ENCODE assay signal across 13 cellular contexts in genomic region chr12:10362325-10362724, GRCh38. TPM values are rescaled to one million over a fixed set of nuclear protein-coding genes. Genes with fewer than 3 reads are reported as not detected.
DNase-seq lines count a peak whose midpoint lies in the region; ATAC-seq and TF ChIP-seq lines count a peak whose summit lies in the region.
"Had no signal": no experiment of that assay in that cellular context is flagged by ENCODE, and none has a peak within 500 bp of the region (broad histone marks: within the 10 kb centered on the region; RNA-seq: fewer than 3 reads in every experiment).

No MANE protein-coding gene starts in this region.

- CTCF ChIA-PET in activated CD4-positive, alpha-beta memory T cell treated with anti-CD3 and anti-CD28 coated beads, Interleukin-2, amount 10 ng/mL, durations not matched to agents 7 days and 5 days (lab: Charles Lee), result interaction anchor here (0.7 kb wide), 1 partner anchor 303 kb away, joined by 3 read pairs; no protein-coding TSS in a partner anchor

- peaks cover 29% of the 10 kb centered on the region for H3K27me3 Mint-ChIP-seq in activated CD4-positive, alpha-beta memory T cell treated with anti-CD3 and anti-CD28 coated beads, Interleukin-2, amount 10 ng/mL, durations not matched to agents 7 days and 5 days

- POLR2A ChIA-PET in activated CD4-positive, alpha-beta memory T cell treated with anti-CD3 and anti-CD28 coated beads, Interleukin-2, amount 10 ng/mL, durations not matched to agents 7 days and 5 days (lab: Charles Lee), result no interaction called here

- H3K9me2 ChIP-seq in Loucy (replicated peaks; ENCODE audit: low read depth, low read length), result no peaks in the 10 kb centered on the region
- no peaks in the 10 kb centered on the region for H3K9me2 ChIP-seq in Karpas-422 (replicated peaks; ENCODE audit: insufficient read depth, low read length)

- H3K4me1 ChIP-seq in BLaER1 treated with 17β-estradiol and CSF1 and Interleukin-3, amounts not matched to agents 10 nM and 100 nM, result peaks cover 39 to 56% (median 48%) of the 10 kb centered on the region in 10 experiments
- peaks cover 55% of the 10 kb centered on the region for H3K4me1 ChIP-seq in Loucy (ENCODE audit: insufficient read depth, low read length, poor library complexity, severe bottlenecking)
- peaks cover 32 to 39% of the 10 kb centered on the region in 2 experiments for H3K4me1 ChIP-seq in neutrophil (ENCODE audit: control insufficient read depth in 1 of 2, insufficient read depth in 1 of 2, low read depth in 1 of 2, low read length in 1 of 2)
- peaks cover 15% of the 10 kb centered on the region for H3K4me1 ChIP-seq in mucosa of descending colon (ENCODE audit: low read depth)
- H3K4me1 ChIP-seq in Karpas-422 (ENCODE audit: low read length), result peaks cover 19% of the 10 kb centered on the region

- no peak overlapping the region for H3K9ac ChIP-seq in BLaER1 treated with 17β-estradiol and CSF1 and Interleukin-3, amounts not matched to agents 10 nM and 100 nM
- H3K9ac ChIP-seq in Loucy (ENCODE audit: low read depth, low read length, poor library complexity, severe bottlenecking), result peak overlapping the region; percentile 89
- no peak overlapping the region for H3K9ac ChIP-seq in Karpas-422 (ENCODE audit: low read length)

- no peaks in the 10 kb centered on the region for H3K36me3 Mint-ChIP-seq in activated CD4-positive, alpha-beta memory T cell treated with anti-CD3 and anti-CD28 coated beads, Interleukin-2, amount 10 ng/mL, durations not matched to agents 7 days and 5 days (ENCODE audit: low read depth)

- no peak overlapping the region for H2AFZ ChIP-seq in Loucy (ENCODE audit: low read length)
- H2AFZ ChIP-seq in Karpas-422 (ENCODE audit: low read length), result no peak overlapping the region

- H4K20me1 ChIP-seq in BLaER1 treated with 17β-estradiol and CSF1 and Interleukin-3, amounts not matched to agents 10 nM and 100 nM, result no peaks in the 10 kb centered on the region
- H4K20me1 ChIP-seq in Loucy (ENCODE audit: insufficient read depth, low read length, poor library complexity, severe bottlenecking) (no peaks in the 10 kb centered on the region), Karpas-422 (ENCODE audit: insufficient read depth, low read depth, low read length) (no peaks in the 10 kb centered on the region)

- H3F3A ChIP-seq in Loucy (ENCODE audit: low read depth), result no peaks in the 10 kb centered on the region

- H3K4me1 Mint-ChIP-seq in activated CD4-positive, alpha-beta memory T cell treated with anti-CD3 and anti-CD28 coated beads, Interleukin-2, amount 10 ng/mL, durations not matched to agents 7 days and 5 days, result no peaks in the 10 kb centered on the region
- H3K4me1 Mint-ChIP-seq: activated T-helper 17 cell treated with anti-CD3 and anti-CD28 coated beads, Interleukin-2, amount 50 U/mL, for 72 hours had no signal

- peak overlapping the region in 4 of 11 experiments; percentile 11 to 90 (median 86); a peak in 3 of 22 replicates for H3K27ac ChIP-seq in BLaER1 treated with 17β-estradiol and CSF1 and Interleukin-3, amounts not matched to agents 10 nM and 100 nM
- H3K27ac ChIP-seq in dorsolateral prefrontal cortex (peak overlapping the region in 48 of 59 donors; percentile 10 to 100 (median 99)), neutrophil (peak overlapping the region; percentile 54), Karpas-422 (ENCODE audit: low read length) (no peak overlapping the region)
- H3K27ac ChIP-seq: WERI-Rb-1 had no signal

- H3K27ac Mint-ChIP-seq in activated CD4-positive, alpha-beta memory T cell treated with anti-CD3 and anti-CD28 coated beads, Interleukin-2, amount 10 ng/mL, durations not matched to agents 7 days and 5 days, result no peak overlapping the region
- H3K27ac Mint-ChIP-seq: activated T-helper 17 cell treated with anti-CD3 and anti-CD28 coated beads, Interleukin-2, amount 50 U/mL, for 72 hours had no signal

- DNase-seq in dorsolateral prefrontal cortex (no peak), mucosa of descending colon (no peak), Karpas-422 (no peak), SKM-1 treated with dmso at 0.1 percent for 144 hours (lab: John Stamatoyannopoulos, UW; ENCODE audit: unreplicated experiment) (no peak)
- no peak for DNase-seq in activated CD4-positive, alpha-beta memory T cell treated with anti-CD3 and anti-CD28 coated beads, Interleukin-2, amount 10 ng/mL, durations not matched to agents 7 days and 5 days
- DNase-seq: foreskin melanocyte, NCI-H1930, WERI-Rb-1 had no signal

- intact Hi-C loops in dorsolateral prefrontal cortex (cut with DNase I) (loop anchor here (5.0 to 10.0 kb wide), 2 partner anchors 135 to 148 kb away; partner anchors contain the start of gene GABARAPL1 (in 2 of the 2)), mucosa of descending colon (cut with DNase I, micrococcal nuclease) (no loop called here)

- H3K27me3 ChIP-seq in BLaER1 treated with 17β-estradiol and CSF1 and Interleukin-3, amounts not matched to agents 10 nM and 100 nM, result no peaks in the 10 kb centered on the region
- no peaks in the 10 kb centered on the region for H3K27me3 ChIP-seq in Loucy (ENCODE audit: insufficient read depth, low read length, poor library complexity, severe bottlenecking)
- peaks cover 0 to 3% (median 0%) of the 10 kb centered on the region in 45 donors for H3K27me3 ChIP-seq in dorsolateral prefrontal cortex
- no peaks in the 10 kb centered on the region for H3K27me3 ChIP-seq in neutrophil
- no peaks in the 10 kb centered on the region for H3K27me3 ChIP-seq in Karpas-422 (ENCODE audit: low read length)

- H3K4me2 ChIP-seq in BLaER1 treated with 17β-estradiol and CSF1 and Interleukin-3, amounts not matched to agents 10 nM and 100 nM, result peak overlapping the region in 10 of 11 experiments; percentile 84 to 98 (median 94); a peak in 18 of 22 replicates
- peak overlapping the region; percentile 73 for H3K4me2 ChIP-seq in Loucy (ENCODE audit: low read depth, low read length, poor library complexity, severe bottlenecking)
- no peak overlapping the region for H3K4me2 ChIP-seq in Karpas-422 (ENCODE audit: low read depth, low read length, poor library complexity, severe bottlenecking)

- H3K79me2 ChIP-seq in Loucy (ENCODE audit: insufficient read depth, low read length) (no peaks in the 10 kb centered on the region), Karpas-422 (ENCODE audit: low read length) (no peaks in the 10 kb centered on the region)

- no peak for TF ChIP-seq CTCF in Loucy (conservative IDR thresholded peaks at IDR 0.05; ENCODE audit: low read length)
- TF ChIP-seq CTCF in dorsolateral prefrontal cortex (IDR thresholded peaks at IDR 0.05 in 54 of 56, conservative IDR thresholded peaks at IDR 0.05 in 2 of 56; ENCODE audit: low read depth in 1 of 56, partially characterized antibody in 56 of 56), result no peak
- no peak for TF ChIP-seq CTCF in neutrophil (IDR thresholded peaks at IDR 0.05)
- no peak for TF ChIP-seq CTCF in mucosa of descending colon (IDR thresholded peaks at IDR 0.05)

- peaks cover 0 to 13% (median 8%) of the 10 kb centered on the region in 11 experiments; a peak in 20 of 22 replicates for H3K9me3 ChIP-seq in BLaER1 treated with 17β-estradiol and CSF1 and Interleukin-3, amounts not matched to agents 10 nM and 100 nM (replicated peaks in 1 of 11)
- H3K9me3 ChIP-seq in Loucy (ENCODE audit: insufficient read depth, low read depth, low read length) (no peaks in the 10 kb centered on the region), neutrophil (no peaks in the 10 kb centered on the region), mucosa of descending colon (no peaks in the 10 kb centered on the region), Karpas-422 (ENCODE audit: low read length) (no peaks in the 10 kb centered on the region)

- H3K4me3 Mint-ChIP-seq in activated CD4-positive, alpha-beta memory T cell treated with anti-CD3 and anti-CD28 coated beads, Interleukin-2, amount 10 ng/mL, durations not matched to agents 7 days and 5 days, result no peak overlapping the region
- H3K4me3 Mint-ChIP-seq: activated T-helper 17 cell treated with anti-CD3 and anti-CD28 coated beads, Interleukin-2, amount 50 U/mL, for 72 hours had no signal

- H3K4me3 ChIP-seq in BLaER1 treated with 17β-estradiol and CSF1 and Interleukin-3, amounts not matched to agents 10 nM and 100 nM, result no peak overlapping the region
- peak overlapping the region; percentile 86 for H3K4me3 ChIP-seq in Loucy (ENCODE audit: low read length, poor library complexity, severe bottlenecking)
- H3K4me3 ChIP-seq in dorsolateral prefrontal cortex, result peak overlapping the region in 2 of 59 donors; percentile 75 to 82
- H3K4me3 ChIP-seq in neutrophil (ENCODE audit: low read depth in 1 of 2, low read length in 1 of 2), result no peak overlapping the region
- H3K4me3 ChIP-seq in mucosa of descending colon, result no peak overlapping the region
- H3K4me3 ChIP-seq in Karpas-422 (ENCODE audit: low read length), result no peak overlapping the region
- H3K4me3 ChIP-seq: lung had no signal

- H3K36me3 ChIP-seq in BLaER1 treated with 17β-estradiol and CSF1 and Interleukin-3, amounts not matched to agents 10 nM and 100 nM, result no peaks in the 10 kb centered on the region
- H3K36me3 ChIP-seq in Loucy (ENCODE audit: insufficient read depth, low read length), result no peaks in the 10 kb centered on the region
- no peaks in the 10 kb centered on the region for H3K36me3 ChIP-seq in neutrophil
- H3K36me3 ChIP-seq in mucosa of descending colon (ENCODE audit: low read depth), result no peaks in the 10 kb centered on the region
- no peaks in the 10 kb centered on the region for H3K36me3 ChIP-seq in Karpas-422 (ENCODE audit: insufficient read depth, low read length)
- H3K36me3 ChIP-seq: WERI-Rb-1 had no signal

- ATAC-seq in mucosa of descending colon, result no peak
- ATAC-seq: activated T-helper 17 cell treated with anti-CD3 and anti-CD28 coated beads, Interleukin-2, amount 50 U/mL, for 72 hours had no signal

- H3K9me3 Mint-ChIP-seq in activated CD4-positive, alpha-beta memory T cell treated with anti-CD3 and anti-CD28 coated beads, Interleukin-2, amount 10 ng/mL, durations not matched to agents 7 days and 5 days, result no peaks in the 10 kb centered on the region
- H3K9me3 Mint-ChIP-seq: activated T-helper 17 cell treated with anti-CD3 and anti-CD28 coated beads, Interleukin-2, amount 50 U/mL, for 72 hours had no signal

RNA-seq across cellular contexts. Expression of gene KLRK1, which starts 27.5 kb away (rescaled TPM):
- total RNA-seq in dorsolateral prefrontal cortex (1 to 10 TPM in 41 of 120 experiments, under 1 TPM in 61, not detected in 18; 0.26 to 2.9 (median 0.90) TPM), mucosa of descending colon (1 to 10 TPM; 3.9 to 4.5 (median 4.4) TPM)
- under 1 TPM; 0.43 to 0.93 TPM for total RNA-seq in activated CD4-positive, alpha-beta memory T cell treated with anti-CD3 and anti-CD28 coated beads, Interleukin-2, amount 10 ng/mL, durations not matched to agents 7 days and 5 days
- total RNA-seq in Karpas-422 (2014; rRNA removed; shearing (Covaris generic); ENCODE audit: low replicate concordance), result not detected in 2 replicates

RNA-seq across cellular contexts. Expression of gene KLRC4, which starts 47.2 kb away (rescaled TPM):
- total RNA-seq in dorsolateral prefrontal cortex (1 to 10 TPM in 85 of 120 experiments, under 1 TPM in 19, not detected in 16; 0.48 to 6.1 (median 1.6) TPM), mucosa of descending colon (1 to 10 TPM in 2 of 3 donors, under 1 TPM in 1; 0.72 to 1.7 (median 1.4) TPM)
- not detected for total RNA-seq in activated CD4-positive, alpha-beta memory T cell treated with anti-CD3 and anti-CD28 coated beads, Interleukin-2, amount 10 ng/mL, durations not matched to agents 7 days and 5 days
- not detected in 2 replicates for total RNA-seq in Karpas-422 (2014; rRNA removed; shearing (Covaris generic); ENCODE audit: low replicate concordance)
- total RNA-seq: activated T-helper 17 cell treated with anti-CD3 and anti-CD28 coated beads, Interleukin-2, amount 50 U/mL, for 72 hours had no signal

RNA-seq across cellular contexts. Expression of gene KLRD1, which starts 54.7 kb away (rescaled TPM):
- total RNA-seq in dorsolateral prefrontal cortex, result 1 to 10 TPM in 106 of 120 experiments, under 1 TPM in 14; 0.42 to 8.8 (median 1.9) TPM
- 1 to 10 TPM; 2.3 to 3.7 (median 3.6) TPM for total RNA-seq in mucosa of descending colon
- 1 to 10 TPM in 1 of 2 experiments, under 1 TPM in 1; 0.65 to 1.1 TPM for total RNA-seq in activated CD4-positive, alpha-beta memory T cell treated with anti-CD3 and anti-CD28 coated beads, Interleukin-2, amount 10 ng/mL, durations not matched to agents 7 days and 5 days
- not detected in 2 replicates for total RNA-seq in Karpas-422 (2014; rRNA removed; shearing (Covaris generic); ENCODE audit: low replicate concordance)

RNA-seq across cellular contexts. Expression of gene KLRC3, which starts 58.1 kb away (rescaled TPM):
- total RNA-seq in dorsolateral prefrontal cortex (1 to 10 TPM in 70 of 120 experiments, under 1 TPM in 24, not detected in 26; 0.55 to 4.4 (median 1.4) TPM), mucosa of descending colon (under 1 TPM; 0.54 to 0.81 (median 0.58) TPM)
- total RNA-seq in activated CD4-positive, alpha-beta memory T cell treated with anti-CD3 and anti-CD28 coated beads, Interleukin-2, amount 10 ng/mL, durations not matched to agents 7 days and 5 days, result not detected
- total RNA-seq in Karpas-422 (2014; rRNA removed; shearing (Covaris generic); ENCODE audit: low replicate concordance), result not detected in 2 replicates
- total RNA-seq: activated T-helper 17 cell treated with anti-CD3 and anti-CD28 coated beads, Interleukin-2, amount 50 U/mL, for 72 hours had no signal

Comparison
In these comparisons a context has a peak if more than half of its experiments do, and no peak if none do; other contexts are left out.
1. intact Hi-C loops: an anchor here in dorsolateral prefrontal cortex (5.0 to 10.0 kb wide); none called in mucosa of descending colon.